17 cellular contexts compared by ENCODE assay signal in genomic region chr22:47678048-47678447, GRCh38.
A peak's percentile ranks its signal among the peaks of the same experiment; 100 is the strongest.
DNase-seq lines count a peak whose midpoint lies in the region; FAIRE-seq and TF ChIP-seq lines count a peak whose summit lies in the region.
"Had no signal": no experiment of that assay in that cellular context is flagged by ENCODE, and none has a peak within 500 bp of the region (broad histone marks: within the 10 kb centered on the region; RNA-seq: fewer than 3 reads in every experiment).

No MANE protein-coding gene starts in this region.

- H2BK20ac ChIP-seq in H9 (ENCODE audit: low read depth, low read length, poor library complexity, severe bottlenecking), result no peak overlapping the region
- H2BK20ac ChIP-seq in H1 (ENCODE audit: low read length), result peak overlapping the region; percentile 64

- no peaks in the 10 kb centered on the region for H3K36me3 ChIP-seq in H1 (ENCODE audit: control insufficient read depth in 2 of 4, insufficient read depth in 4 of 4, low read length in 3 of 4)
- no peaks in the 10 kb centered on the region for H3K36me3 ChIP-seq in neural progenitor cell
- H3K36me3 ChIP-seq: HAP-1 had no signal

- H2BK120ac ChIP-seq in H9 (ENCODE audit: low read depth, low read length, poor library complexity, severe bottlenecking) (no peak overlapping the region), H1 (replicated peaks; ENCODE audit: low read depth, low read length) (peak overlapping the region; percentile 92)

- no peak for TF ChIP-seq EP300 in H1 (IDR thresholded peaks at IDR 0.05; ENCODE audit: borderline replicate concordance in 1 of 2, low read depth in 2 of 2, low read length in 2 of 2)

- H3K4me2 ChIP-seq in H9 (ENCODE audit: insufficient read depth, insufficient read length, low read length), result no peak overlapping the region
- H3K4me2 ChIP-seq in H1 (ENCODE audit: insufficient read depth in 1 of 2, low read depth in 2 of 2, low read length in 2 of 2), result peak overlapping the region; percentile 24 to 80; a peak in 3 of 4 replicates
- no peak overlapping the region for H3K4me2 ChIP-seq in neural progenitor cell

- H4K8ac ChIP-seq in H9 (replicated peaks; ENCODE audit: insufficient read length, low read depth, low read length) (no peak overlapping the region), H1 (ENCODE audit: extremely low read depth, insufficient read depth, low read length) (no peak overlapping the region)

- H3K4me1 Mint-ChIP-seq in H9, result peaks cover 69 to 72% of the 10 kb centered on the region in 2 experiments
- peaks cover 18% of the 10 kb centered on the region for H3K4me1 Mint-ChIP-seq in neural progenitor cell
- H3K4me1 Mint-ChIP-seq: B cell had no signal

- FAIRE-seq in H1 (lab: Jason Lieb, UNC), result no peak
- FAIRE-seq: GM12878, GM18507 had no signal

- H3K4me1 ChIP-seq in H9 (ENCODE audit: insufficient read depth, low read length), result peaks cover 22% of the 10 kb centered on the region; the same call in 1 of the 2 replicates
- H3K4me1 ChIP-seq in H1 (replicated peaks in 1 of 4; ENCODE audit: control insufficient read depth in 3 of 4, insufficient read depth in 4 of 4, low read length in 3 of 4), result peaks cover 10 to 26% (median 15%) of the 10 kb centered on the region in 4 experiments
- peaks cover 12% of the 10 kb centered on the region for H3K4me1 ChIP-seq in neural progenitor cell
- H3K4me1 ChIP-seq: HAP-1 had no signal

- no peak overlapping the region for H2AFZ ChIP-seq in H9 (ENCODE audit: low read length)
- H2AFZ ChIP-seq in H1 (ENCODE audit: low read length), result no peak overlapping the region
- no peak overlapping the region for H2AFZ ChIP-seq in neural progenitor cell (replicated peaks)
- H2AFZ ChIP-seq: GM23248 had no signal

- intact Hi-C loops in posterior vena cava (cut with DNase I), result no loop called here

- no peak overlapping the region for H3K9ac ChIP-seq in H9 (ENCODE audit: extremely low read depth, insufficient read length, low read length)
- no peak overlapping the region for H3K9ac ChIP-seq in H1 (replicated peaks in 1 of 4; ENCODE audit: extremely low read depth in 1 of 4, low read depth in 3 of 4, low read length in 3 of 4)
- no peak overlapping the region for H3K9ac ChIP-seq in neural progenitor cell
- H3K9ac ChIP-seq: GM23248 had no signal

- H3K18ac ChIP-seq in H9 (ENCODE audit: insufficient read length, low read depth, low read length) (no peak overlapping the region), H1 (ENCODE audit: extremely low read depth, low read length) (peak overlapping the region; percentile 64)

- H4K20me1 ChIP-seq in H9 (ENCODE audit: control insufficient read depth, insufficient read depth, insufficient read length) (no peaks in the 10 kb centered on the region), H1 (replicated peaks in 1 of 2; ENCODE audit: control insufficient read depth in 1 of 2, insufficient read depth in 2 of 2, low read length in 2 of 2) (no peaks in the 10 kb centered on the region), neural progenitor cell (ENCODE audit: low read depth) (no peaks in the 10 kb centered on the region)

- H3K4me3 Mint-ChIP-seq in H9 (peak overlapping the region; percentile 2 to 25; a peak in 1 of 5 replicates), neural progenitor cell (peak overlapping the region; percentile 68)
- H3K4me3 Mint-ChIP-seq: B cell; CD4-positive, alpha-beta T cell had no signal

- H2AK5ac ChIP-seq in H9 (ENCODE audit: insufficient read length, low read length), result no peak overlapping the region
- H2AK5ac ChIP-seq in H1 (ENCODE audit: low read depth, low read length), result no peak overlapping the region; the same call in 1 of the 2 replicates

- H3K23ac ChIP-seq in H9 (ENCODE audit: insufficient read length, low read depth, low read length), result no peak overlapping the region
- H3K23ac ChIP-seq in H1 (ENCODE audit: insufficient read length), result no peak overlapping the region

- H3K79me2 ChIP-seq in H9 (ENCODE audit: insufficient read depth, low read length) (no peaks in the 10 kb centered on the region), H1 (ENCODE audit: control insufficient read depth in 1 of 2, insufficient read depth in 2 of 2, low read length in 2 of 2) (no peaks in the 10 kb centered on the region), neural progenitor cell (ENCODE audit: low read depth) (no peaks in the 10 kb centered on the region)

- H3K79me1 ChIP-seq in H9 (ENCODE audit: insufficient read depth, low read depth, low read length, poor library complexity, severe bottlenecking) (no peaks in the 10 kb centered on the region), H1 (ENCODE audit: low read depth, low read length) (no peaks in the 10 kb centered on the region)

- no peak overlapping the region for H3K56ac ChIP-seq in H9 (ENCODE audit: insufficient read length, low read depth, low read length)
- H3K56ac ChIP-seq in H1 (replicated peaks; ENCODE audit: insufficient read length, low read depth, low read length), result no peak overlapping the region

- H2BK12ac ChIP-seq in H9 (ENCODE audit: insufficient read length, low read depth, low read length), result no peak overlapping the region
- H2BK12ac ChIP-seq in H1 (ENCODE audit: low read depth, low read length), result peak overlapping the region; percentile 77; the same call in 1 of the 2 replicates

- H4K5ac ChIP-seq in H9 (ENCODE audit: insufficient read length, low read depth, low read length), result no peak overlapping the region
- peak overlapping the region; percentile 28 for H4K5ac ChIP-seq in H1 (ENCODE audit: insufficient read length, low read depth, low read length)

- no peaks in the 10 kb centered on the region for H3K23me2 ChIP-seq in H9 (ENCODE audit: insufficient read length, low read depth, low read length, poor library complexity, severe bottlenecking)
- peaks cover 7% of the 10 kb centered on the region; the same call in 1 of the 2 replicates for H3K23me2 ChIP-seq in H1 (ENCODE audit: low read depth, low read length)

- no peak overlapping the region for H3K14ac ChIP-seq in H9 (ENCODE audit: insufficient read depth, low read length)
- H3K14ac ChIP-seq in H1 (ENCODE audit: insufficient read length), result no peak overlapping the region

- TF ChIP-seq CTCF in H9 (conservative IDR thresholded peaks at IDR 0.05), result no peak
- no peak for TF ChIP-seq CTCF in H1 (IDR thresholded peaks at IDR 0.05; ENCODE audit: control extremely low read depth in 1 of 3, insufficient read depth in 1 of 3, low read depth in 1 of 3, low read length in 3 of 3)
- no peak for TF ChIP-seq CTCF in neural progenitor cell (IDR thresholded peaks at IDR 0.05)

- POLR2A ChIA-PET in H1 (lab: Charles Lee; ENCODE audit: partially characterized antibody), result no interaction called here

- H2BK15ac ChIP-seq in H9 (ENCODE audit: low read depth, low read length) (no peak overlapping the region), H1 (ENCODE audit: low read length) (no peak overlapping the region)

- TF ChIP-seq RAD21 in H1 (IDR thresholded peaks at IDR 0.05 in 1 of 2, conservative IDR thresholded peaks at IDR 0.05 in 1 of 2; ENCODE audit: low read depth in 2 of 2, low read length in 2 of 2), result no peak

- H4K91ac ChIP-seq in H9 (ENCODE audit: insufficient read length, low read depth, low read length), result no peak overlapping the region
- peak overlapping the region; percentile 34 for H4K91ac ChIP-seq in H1 (replicated peaks; ENCODE audit: insufficient read length, low read length)

- H3K27ac ChIP-seq in H9 (ENCODE audit: insufficient read length, low read depth, low read length) (no peak overlapping the region), H1 (ENCODE audit: low read depth, low read length) (no peak overlapping the region), neural progenitor cell (no peak overlapping the region)
- H3K27ac ChIP-seq: GM23248 had no signal

- peaks cover 2 to 5% (median 5%) of the 10 kb centered on the region in 3 experiments for H3K36me3 Mint-ChIP-seq in H9 (ENCODE audit: insufficient read depth in 1 of 3, low read depth in 3 of 3)
- H3K36me3 Mint-ChIP-seq in neural progenitor cell, result peaks cover 1% of the 10 kb centered on the region

- WGBS in H9 (ENCODE audit: extremely low coverage, insufficient read length, low lambda C conversion rate), result no CpG with 5 or more reads among the region's 6 CpGs
- 58% methylated on average over 6 of the region's 6 CpGs; no CpG with 5 or more reads in 1 of the 2 experiments for WGBS in H1 (ENCODE audit: extremely low coverage in 1 of 2, insufficient coverage in 1 of 2, insufficient read length in 1 of 2, insufficient replicate concordance in 2 of 2, low coverage in 1 of 2, low lambda C conversion rate in 2 of 2, missing lambda C conversion rate in 1 of 2), 2 experiments

- no peak for TF ChIP-seq POLR2A in H1 (IDR thresholded peaks at IDR 0.05; ENCODE audit: control extremely low read depth in 1 of 2, low read depth in 2 of 2, low read length in 2 of 2)

- no peak overlapping the region for H3T11ph ChIP-seq in H9 (ENCODE audit: low read length)

- H3K27me3 Mint-ChIP-seq in H9 (ENCODE audit: low read depth) (peaks cover 37% of the 10 kb centered on the region), neural progenitor cell (ENCODE audit: insufficient read depth, low read depth) (peaks cover 20% of the 10 kb centered on the region)

- no peaks in the 10 kb centered on the region for H3F3A ChIP-seq in neural progenitor cell (ENCODE audit: low read depth)

- CTCF ChIA-PET in H1 (lab: Charles Lee; ENCODE audit: partially characterized antibody), result interaction anchor here (1.0 to 1.7 kb wide), 2 partner anchors 27 to 845 kb away, joined by 3 read pairs; no protein-coding TSS in a partner anchor

- H3K9me3 Mint-ChIP-seq in H9 (peaks cover 5 to 14% of the 10 kb centered on the region in 2 experiments), neural progenitor cell (peaks cover 16% of the 10 kb centered on the region)

- no peak overlapping the region for H2BK5ac ChIP-seq in H9 (ENCODE audit: insufficient read length, low read length)
- peak overlapping the region; percentile 82; the same call in 1 of the 2 replicates for H2BK5ac ChIP-seq in H1 (ENCODE audit: low read depth, low read length)

- H3K4ac ChIP-seq in H9 (ENCODE audit: low read depth, low read length) (no peak overlapping the region), H1 (replicated peaks; ENCODE audit: insufficient read length, low read depth, low read length) (peak overlapping the region; percentile 40)

- H3K4me3 ChIP-seq in H1 (ENCODE audit: extremely low read depth in 1 of 4, insufficient read depth in 2 of 4, low read depth in 3 of 4, low read length in 4 of 4), result peak overlapping the region in 1 of 4 experiments; percentile 44; a peak in 1 of 8 replicates
- no peak overlapping the region for H3K4me3 ChIP-seq in neural progenitor cell
- H3K4me3 ChIP-seq: GM12878, GM23248, HAP-1 had no signal

- peak overlapping the region; percentile 29 to 81 (median 80); a peak in 4 of 7 replicates for H3K27ac Mint-ChIP-seq in H9
- H3K27ac Mint-ChIP-seq in neural progenitor cell, result no peak overlapping the region
- H3K27ac Mint-ChIP-seq: B cell; CD4-positive, alpha-beta T cell had no signal

- H3K27me3 ChIP-seq in H9 (ENCODE audit: insufficient read depth, low read length) (no peaks in the 10 kb centered on the region), H1 (replicated peaks in 1 of 4; ENCODE audit: control insufficient read depth in 3 of 4, extremely low read depth in 1 of 4, insufficient read depth in 3 of 4, low read length in 3 of 4) (peaks cover 0 to 4% (median 1%) of the 10 kb centered on the region in 4 experiments; a peak in 2 of 7 replicates), neural progenitor cell (no peaks in the 10 kb centered on the region)

- DNase-seq in H9 (no peak), OCI-M1 (lab: John Stamatoyannopoulos, UW) (peak; percentile 42), H1 (ENCODE audit: low read depth in 1 of 2, low spot score in 2 of 2) (no peak), neural progenitor cell (ENCODE audit: low spot score) (no peak), UCSD-AML1 (lab: John Stamatoyannopoulos, UW; ENCODE audit: unreplicated experiment) (no peak), posterior vena cava (ENCODE audit: low spot score) (no peak), SKM-1 treated with dmso at 0.1 percent for 144 hours (lab: John Stamatoyannopoulos, UW; ENCODE audit: unreplicated experiment) (no peak)
- DNase-seq: C1 segment of cervical spinal cord; Calu3; CD4-positive, alpha-beta T cell; DMS 273 treated with DMSO at 0.1 percent for 48 hours; DMS79; GM23248 had no signal

- H3K9me3 ChIP-seq in H9 (ENCODE audit: control insufficient read depth, low read depth, low read length) (no peaks in the 10 kb centered on the region), H1 (ENCODE audit: insufficient read depth in 2 of 2, low read depth in 1 of 2, low read length in 1 of 2) (peaks cover 0 to 5% of the 10 kb centered on the region in 2 experiments; a peak in 1 of 4 replicates), neural progenitor cell (ENCODE audit: low read depth) (no peaks in the 10 kb centered on the region)
- H3K9me3 ChIP-seq: HAP-1 had no signal

Comparison
In these comparisons a context has a peak if more than half of its experiments do, and no peak if none do; other contexts are left out.
1. H3K4me2 ChIP-seq: peak in H1 (2 of 2); none in H9 (single experiment) and neural progenitor cell (single experiment).